In the genomic region with DNA sequence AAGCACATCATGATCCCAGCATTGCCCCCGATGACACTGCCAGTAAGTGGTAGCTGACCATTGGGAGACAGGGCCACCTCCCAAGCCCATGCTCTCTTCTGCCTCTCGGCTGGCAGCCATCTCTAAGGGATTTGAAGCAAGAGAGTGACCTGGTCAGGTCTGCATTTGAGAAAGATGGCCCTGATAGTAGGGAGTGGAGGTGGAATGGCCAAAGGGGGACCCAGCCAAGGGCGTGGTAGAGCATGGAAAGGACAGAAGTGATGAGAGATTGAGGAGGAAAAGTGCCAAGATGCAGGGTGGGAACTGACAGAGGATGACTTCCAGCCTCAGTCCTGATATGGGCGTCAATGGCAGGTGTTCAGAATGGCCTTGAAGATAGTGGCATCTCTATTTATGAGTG, we compare ENCODE assay signal across 1 cellular context.
A peak's percentile ranks its signal among the peaks of the same experiment; 100 is the strongest.
TF ChIP-seq lines count a peak whose summit lies in the region.

No MANE protein-coding gene starts in this region.

TF ChIP-seq in K562, 482 proteins besides CTCF, POLR2A, EP300 and RAD21:
- TF ChIP-seq, protein P1, sequence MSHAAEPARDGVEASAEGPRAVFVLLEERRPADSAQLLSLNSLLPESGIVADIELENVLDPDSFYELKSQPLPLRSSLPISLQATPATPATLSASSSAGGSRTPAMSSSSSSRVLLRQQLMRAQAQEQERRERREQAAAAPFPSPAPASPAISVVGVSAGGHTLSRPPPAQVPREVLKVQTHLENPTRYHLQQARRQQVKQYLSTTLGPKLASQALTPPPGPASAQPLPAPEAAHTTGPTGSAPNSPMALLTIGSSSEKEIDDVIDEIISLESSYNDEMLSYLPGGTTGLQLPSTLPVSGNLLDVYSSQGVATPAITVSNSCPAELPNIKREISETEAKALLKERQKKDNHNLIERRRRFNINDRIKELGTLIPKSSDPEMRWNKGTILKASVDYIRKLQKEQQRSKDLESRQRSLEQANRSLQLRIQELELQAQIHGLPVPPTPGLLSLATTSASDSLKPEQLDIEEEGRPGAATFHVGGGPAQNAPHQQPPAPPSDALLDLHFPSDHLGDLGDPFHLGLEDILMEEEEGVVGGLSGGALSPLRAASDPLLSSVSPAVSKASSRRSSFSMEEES (CRISPR knock-in tag; IDR thresholded peaks at IDR 0.05): no peak
- no peak for TF ChIP-seq RBM34 (IDR thresholded peaks at IDR 0.05; ENCODE audit: borderline replicate concordance, insufficient read depth, low read length)
- TF ChIP-seq, protein P2, sequence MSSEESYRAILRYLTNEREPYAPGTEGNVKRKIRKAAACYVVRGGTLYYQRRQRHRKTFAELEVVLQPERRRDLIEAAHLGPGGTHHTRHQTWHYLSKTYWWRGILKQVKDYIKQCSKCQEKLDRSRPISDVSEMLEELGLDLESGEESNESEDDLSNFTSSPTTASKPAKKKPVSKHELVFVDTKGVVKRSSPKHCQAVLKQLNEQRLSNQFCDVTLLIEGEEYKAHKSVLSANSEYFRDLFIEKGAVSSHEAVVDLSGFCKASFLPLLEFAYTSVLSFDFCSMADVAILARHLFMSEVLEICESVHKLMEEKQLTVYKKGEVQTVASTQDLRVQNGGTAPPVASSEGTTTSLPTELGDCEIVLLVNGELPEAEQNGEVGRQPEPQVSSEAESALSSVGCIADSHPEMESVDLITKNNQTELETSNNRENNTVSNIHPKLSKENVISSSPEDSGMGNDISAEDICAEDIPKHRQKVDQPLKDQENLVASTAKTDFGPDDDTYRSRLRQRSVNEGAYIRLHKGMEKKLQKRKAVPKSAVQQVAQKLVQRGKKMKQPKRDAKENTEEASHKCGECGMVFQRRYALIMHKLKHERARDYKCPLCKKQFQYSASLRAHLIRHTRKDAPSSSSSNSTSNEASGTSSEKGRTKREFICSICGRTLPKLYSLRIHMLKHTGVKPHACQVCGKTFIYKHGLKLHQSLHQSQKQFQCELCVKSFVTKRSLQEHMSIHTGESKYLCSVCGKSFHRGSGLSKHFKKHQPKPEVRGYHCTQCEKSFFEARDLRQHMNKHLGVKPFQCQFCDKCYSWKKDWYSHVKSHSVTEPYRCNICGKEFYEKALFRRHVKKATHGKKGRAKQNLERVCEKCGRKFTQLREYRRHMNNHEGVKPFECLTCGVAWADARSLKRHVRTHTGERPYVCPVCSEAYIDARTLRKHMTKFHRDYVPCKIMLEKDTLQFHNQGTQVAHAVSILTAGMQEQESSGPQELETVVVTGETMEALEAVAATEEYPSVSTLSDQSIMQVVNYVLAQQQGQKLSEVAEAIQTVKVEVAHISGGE (CRISPR knock-in tag; IDR thresholded peaks at IDR 0.05): no peak
- TF ChIP-seq, protein P3, sequence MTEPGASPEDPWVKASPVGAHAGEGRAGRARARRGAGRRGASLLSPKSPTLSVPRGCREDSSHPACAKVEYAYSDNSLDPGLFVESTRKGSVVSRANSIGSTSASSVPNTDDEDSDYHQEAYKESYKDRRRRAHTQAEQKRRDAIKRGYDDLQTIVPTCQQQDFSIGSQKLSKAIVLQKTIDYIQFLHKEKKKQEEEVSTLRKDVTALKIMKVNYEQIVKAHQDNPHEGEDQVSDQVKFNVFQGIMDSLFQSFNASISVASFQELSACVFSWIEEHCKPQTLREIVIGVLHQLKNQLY (CRISPR knock-in tag; conservative IDR thresholded peaks at IDR 0.05): peak in 1 of 2 experiments; percentile 82; a peak in 1 of 4 replicates
- no peak for TF ChIP-seq TFAP4 (CRISPR knock-in tag; IDR thresholded peaks at IDR 0.05; ENCODE audit: borderline replicate concordance)
- no peak for TF ChIP-seq ELF2 (CRISPR knock-in tag; IDR thresholded peaks at IDR 0.05)
- no peak for TF ChIP-seq ZHX1 (conservative IDR thresholded peaks at IDR 0.05; ENCODE audit: low read length)
- TF ChIP-seq STAT6 (CRISPR knock-in tag; IDR thresholded peaks at IDR 0.05): peak; percentile 98
- no peak for TF ChIP-seq BRCA1 (IDR thresholded peaks at IDR 0.05)
- TF ChIP-seq BRCA1 (CRISPR knock-in tag; IDR thresholded peaks at IDR 0.05): no peak
- TF ChIP-seq, protein P4, sequence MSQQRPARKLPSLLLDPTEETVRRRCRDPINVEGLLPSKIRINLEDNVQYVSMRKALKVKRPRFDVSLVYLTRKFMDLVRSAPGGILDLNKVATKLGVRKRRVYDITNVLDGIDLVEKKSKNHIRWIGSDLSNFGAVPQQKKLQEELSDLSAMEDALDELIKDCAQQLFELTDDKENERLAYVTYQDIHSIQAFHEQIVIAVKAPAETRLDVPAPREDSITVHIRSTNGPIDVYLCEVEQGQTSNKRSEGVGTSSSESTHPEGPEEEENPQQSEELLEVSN (IDR thresholded peaks at IDR 0.05; ENCODE audit: borderline replicate concordance in 1 of 2, extremely low read depth in 1 of 2, insufficient read depth in 1 of 2, insufficient read length in 1 of 2, low read depth in 1 of 2, low read length in 1 of 2, poor library complexity in 1 of 2, severe bottlenecking in 1 of 2): no peak
- TF ChIP-seq ZNF699 (CRISPR knock-in tag; IDR thresholded peaks at IDR 0.05; ENCODE audit: insufficient replicate concordance): no peak
- TF ChIP-seq RAD51 (IDR thresholded peaks at IDR 0.05; ENCODE audit: borderline replicate concordance, low read depth): no peak
- TF ChIP-seq ZNF77 (CRISPR knock-in tag; IDR thresholded peaks at IDR 0.05): no peak
- no peak for TF ChIP-seq MYC (IDR thresholded peaks at IDR 0.05; ENCODE audit: low read depth, low read length)
- no peak for TF ChIP-seq MYC (CRISPR knock-in tag; IDR thresholded peaks at IDR 0.05; ENCODE audit: borderline replicate concordance, low read depth)
- no peak for TF ChIP-seq ZKSCAN8 (CRISPR knock-in tag; IDR thresholded peaks at IDR 0.05)
- TF ChIP-seq MTA1 (IDR thresholded peaks at IDR 0.05; ENCODE audit: borderline replicate concordance): no peak
- no peak for TF ChIP-seq HDGF (IDR thresholded peaks at IDR 0.05)
- TF ChIP-seq, protein P5, sequence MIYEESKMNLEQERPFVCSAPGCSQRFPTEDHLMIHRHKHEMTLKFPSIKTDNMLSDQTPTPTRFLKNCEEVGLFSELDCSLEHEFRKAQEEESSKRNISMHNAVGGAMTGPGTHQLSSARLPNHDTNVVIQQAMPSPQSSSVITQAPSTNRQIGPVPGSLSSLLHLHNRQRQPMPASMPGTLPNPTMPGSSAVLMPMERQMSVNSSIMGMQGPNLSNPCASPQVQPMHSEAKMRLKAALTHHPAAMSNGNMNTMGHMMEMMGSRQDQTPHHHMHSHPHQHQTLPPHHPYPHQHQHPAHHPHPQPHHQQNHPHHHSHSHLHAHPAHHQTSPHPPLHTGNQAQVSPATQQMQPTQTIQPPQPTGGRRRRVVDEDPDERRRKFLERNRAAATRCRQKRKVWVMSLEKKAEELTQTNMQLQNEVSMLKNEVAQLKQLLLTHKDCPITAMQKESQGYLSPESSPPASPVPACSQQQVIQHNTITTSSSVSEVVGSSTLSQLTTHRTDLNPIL (CRISPR knock-in tag; IDR thresholded peaks at IDR 0.05): no peak
- TF ChIP-seq HMGXB4 (CRISPR knock-in tag; IDR thresholded peaks at IDR 0.05): 0 out of 2 replicates have a peak, but pooled peaks have one; percentile 26
- TF ChIP-seq, protein P6, sequence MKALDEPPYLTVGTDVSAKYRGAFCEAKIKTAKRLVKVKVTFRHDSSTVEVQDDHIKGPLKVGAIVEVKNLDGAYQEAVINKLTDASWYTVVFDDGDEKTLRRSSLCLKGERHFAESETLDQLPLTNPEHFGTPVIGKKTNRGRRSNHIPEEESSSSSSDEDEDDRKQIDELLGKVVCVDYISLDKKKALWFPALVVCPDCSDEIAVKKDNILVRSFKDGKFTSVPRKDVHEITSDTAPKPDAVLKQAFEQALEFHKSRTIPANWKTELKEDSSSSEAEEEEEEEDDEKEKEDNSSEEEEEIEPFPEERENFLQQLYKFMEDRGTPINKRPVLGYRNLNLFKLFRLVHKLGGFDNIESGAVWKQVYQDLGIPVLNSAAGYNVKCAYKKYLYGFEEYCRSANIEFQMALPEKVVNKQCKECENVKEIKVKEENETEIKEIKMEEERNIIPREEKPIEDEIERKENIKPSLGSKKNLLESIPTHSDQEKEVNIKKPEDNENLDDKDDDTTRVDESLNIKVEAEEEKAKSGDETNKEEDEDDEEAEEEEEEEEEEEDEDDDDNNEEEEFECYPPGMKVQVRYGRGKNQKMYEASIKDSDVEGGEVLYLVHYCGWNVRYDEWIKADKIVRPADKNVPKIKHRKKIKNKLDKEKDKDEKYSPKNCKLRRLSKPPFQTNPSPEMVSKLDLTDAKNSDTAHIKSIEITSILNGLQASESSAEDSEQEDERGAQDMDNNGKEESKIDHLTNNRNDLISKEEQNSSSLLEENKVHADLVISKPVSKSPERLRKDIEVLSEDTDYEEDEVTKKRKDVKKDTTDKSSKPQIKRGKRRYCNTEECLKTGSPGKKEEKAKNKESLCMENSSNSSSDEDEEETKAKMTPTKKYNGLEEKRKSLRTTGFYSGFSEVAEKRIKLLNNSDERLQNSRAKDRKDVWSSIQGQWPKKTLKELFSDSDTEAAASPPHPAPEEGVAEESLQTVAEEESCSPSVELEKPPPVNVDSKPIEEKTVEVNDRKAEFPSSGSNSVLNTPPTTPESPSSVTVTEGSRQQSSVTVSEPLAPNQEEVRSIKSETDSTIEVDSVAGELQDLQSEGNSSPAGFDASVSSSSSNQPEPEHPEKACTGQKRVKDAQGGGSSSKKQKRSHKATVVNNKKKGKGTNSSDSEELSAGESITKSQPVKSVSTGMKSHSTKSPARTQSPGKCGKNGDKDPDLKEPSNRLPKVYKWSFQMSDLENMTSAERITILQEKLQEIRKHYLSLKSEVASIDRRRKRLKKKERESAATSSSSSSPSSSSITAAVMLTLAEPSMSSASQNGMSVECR (CRISPR knock-in tag; IDR thresholded peaks at IDR 0.05): no peak
- no peak for TF ChIP-seq CBX8 (IDR thresholded peaks at IDR 0.05; ENCODE audit: borderline replicate concordance, extremely low read depth, low read depth, low read length, poor library complexity, severe bottlenecking)
- no peak for TF ChIP-seq MTA2 (IDR thresholded peaks at IDR 0.05; ENCODE audit: low read depth)
- TF ChIP-seq PCBP1 (IDR thresholded peaks at IDR 0.05; ENCODE audit: low read depth, low read length, poor library complexity, severe bottlenecking): no peak
- TF ChIP-seq PHF8 (IDR thresholded peaks at IDR 0.05; ENCODE audit: borderline replicate concordance, low read length): no peak
- no peak for TF ChIP-seq ZFP30 (CRISPR knock-in tag; IDR thresholded peaks at IDR 0.05; ENCODE audit: borderline replicate concordance)
- peak; percentile 83 for TF ChIP-seq E2F1 (CRISPR knock-in tag; IDR thresholded peaks at IDR 0.05)
- TF ChIP-seq NR1H2 (CRISPR knock-in tag; IDR thresholded peaks at IDR 0.05): no peak
